ENCODE assay signal across 9 cellular contexts in the genomic region with DNA sequence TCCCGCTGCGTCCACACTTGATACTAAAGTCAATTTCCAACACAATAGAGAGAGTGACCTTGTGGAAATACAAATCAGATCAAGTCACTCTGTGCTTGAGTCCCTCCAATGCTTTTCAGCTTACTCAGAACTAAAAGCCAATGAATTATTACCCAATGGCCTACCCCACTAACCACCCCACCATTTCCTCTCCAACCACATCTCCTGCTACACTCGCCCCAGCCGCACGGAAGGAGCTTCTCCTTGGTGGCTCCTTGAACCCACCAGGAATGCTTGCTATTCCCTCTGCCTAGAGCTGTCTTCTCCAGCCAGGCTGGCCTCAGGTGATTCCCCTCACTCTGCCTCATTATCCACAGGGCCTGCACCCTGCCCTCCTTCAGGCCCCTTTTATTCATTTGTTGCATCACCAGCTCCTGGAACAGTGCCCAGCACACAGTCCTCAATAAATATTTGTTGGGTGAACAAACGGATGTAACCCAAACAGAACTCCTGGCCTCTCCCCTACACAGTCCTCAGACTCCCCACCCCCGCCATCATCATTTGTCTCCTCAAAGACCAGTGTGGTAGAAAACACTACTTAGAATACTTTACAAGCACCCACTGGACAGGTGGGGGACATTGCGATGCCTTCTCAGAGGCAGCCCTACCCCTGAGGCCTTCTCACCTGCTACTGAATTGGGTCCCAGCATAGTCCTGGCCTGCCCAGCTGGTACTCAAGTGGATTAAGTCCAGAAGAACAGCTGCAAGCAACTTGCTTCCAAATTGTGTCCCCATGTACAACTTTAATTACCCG. TPM values are rescaled to one million over a fixed set of nuclear protein-coding genes. Genes with fewer than 3 reads are reported as not detected.
DNase-seq lines count a peak whose midpoint lies in the region; ATAC-seq and TF ChIP-seq lines count a peak whose summit lies in the region.
"Had no signal": no experiment of that assay in that cellular context is flagged by ENCODE, and none has a peak within 500 bp of the region (broad histone marks: within the 10 kb centered on the region; RNA-seq: fewer than 3 reads in every experiment).

No MANE protein-coding gene starts in this region.

- H4K20me1 ChIP-seq in osteoblast (ENCODE audit: insufficient read depth, low read length), result no peaks in the 10 kb centered on the region

- CTCF ChIA-PET in T-cell (lab: Charles Lee), result interaction anchor here (0.5 to 1.1 kb wide), 3 partner anchors 16 to 204 kb away, joined by 3 to 6 read pairs (median 5); no protein-coding TSS in a partner anchor

- in situ Hi-C loops in HAP-1 (cut with MboI; ENCODE audit: low sequenced_read_pairs), result no loop called here

- DNase-seq in DMS79 treated with DMSO at 0.1 percent for 48 hours (lab: John Stamatoyannopoulos, UW) (peak; percentile 63), LHCN-M2 (ENCODE audit: low read depth) (peak; percentile 89), body of pancreas (peak; percentile 29 to 60 (median 42)), osteoblast (ENCODE audit: insufficient read length, low spot score, missing footprints) (peak; percentile 78), HAP-1 (ENCODE audit: low spot score in 2 of 2) (no peak), GM10266 (ENCODE audit: extremely low spot score) (no peak), T-cell (no peak)
- DNase-seq: activated CD4-positive, alpha-beta T cell treated with anti-CD3 and anti-CD28 coated beads for 1 hour had no signal

- ATAC-seq in body of pancreas (peak; percentile 71), T-cell (replicated peaks in 1 of 4) (no peak), GM21390 (IDR thresholded peaks at IDR 0.05; ENCODE audit: unreplicated experiment) (no peak)

- H3K4me1 ChIP-seq in body of pancreas, result peaks cover 24% of the 10 kb centered on the region
- peaks cover 47% of the 10 kb centered on the region for H3K4me1 ChIP-seq in osteoblast (ENCODE audit: insufficient read depth, low read length)
- no peaks in the 10 kb centered on the region; the same call in 1 of the 2 replicates for H3K4me1 ChIP-seq in HAP-1

- H3K36me3 ChIP-seq in body of pancreas (replicated peaks in 1 of 2; ENCODE audit: insufficient read depth in 1 of 2, low read depth in 2 of 2), result no peaks in the 10 kb centered on the region
- no peaks in the 10 kb centered on the region for H3K36me3 ChIP-seq in osteoblast (ENCODE audit: insufficient read depth, low read length)
- no peaks in the 10 kb centered on the region for H3K36me3 ChIP-seq in HAP-1 (replicated peaks)

- H2AFZ ChIP-seq in osteoblast (ENCODE audit: low read length), result peak overlapping the region; percentile 24

- no peak overlapping the region for H3K27ac Mint-ChIP-seq in T-cell

- POLR2A ChIA-PET in T-cell (lab: Charles Lee), result no interaction called here

- H3K27ac ChIP-seq in body of pancreas (peak overlapping the region in 1 of 4 donors; percentile 47), osteoblast (ENCODE audit: low read depth, low read length) (peak overlapping the region; percentile 83)

- TF ChIP-seq POLR2A in body of pancreas (IDR thresholded peaks at IDR 0.05), result no peak

- intact Hi-C loops in body of pancreas (cut with DNase I), result no loop called here

- 60 to 71% methylated on average over 9 of the region's 9 CpGs for WGBS in body of pancreas, 2 donors

- peaks cover 4% of the 10 kb centered on the region for H3K79me2 ChIP-seq in osteoblast (ENCODE audit: insufficient read depth, low read length)

- no peaks in the 10 kb centered on the region for H3K9me3 Mint-ChIP-seq in T-cell

- TF ChIP-seq CTCF in body of pancreas (IDR thresholded peaks at IDR 0.05) (no peak), osteoblast (IDR thresholded peaks at IDR 0.05; ENCODE audit: extremely low read depth, low read depth, low read length) (no peak), GM10266 (IDR thresholded peaks at IDR 0.05; ENCODE audit: control insufficient read depth, insufficient read depth, low read depth, missing control alignments) (no peak)

- no peak overlapping the region for H3K4me3 Mint-ChIP-seq in T-cell

- no peaks in the 10 kb centered on the region for H3K9me3 ChIP-seq in body of pancreas
- H3K9me3 ChIP-seq in osteoblast (ENCODE audit: low read depth, low read length), result no peaks in the 10 kb centered on the region
- no peaks in the 10 kb centered on the region for H3K9me3 ChIP-seq in HAP-1

- peaks cover 0 to 5% of the 10 kb centered on the region in 2 donors for H3K27me3 Mint-ChIP-seq in T-cell

- H3K27me3 ChIP-seq in body of pancreas (no peaks in the 10 kb centered on the region), osteoblast (ENCODE audit: insufficient read depth, low read length) (no peaks in the 10 kb centered on the region), HAP-1 (ENCODE audit: low read depth) (no peaks in the 10 kb centered on the region)

- H3K4me3 ChIP-seq in body of pancreas (no peak overlapping the region), osteoblast (ENCODE audit: insufficient read depth, low read length) (peak overlapping the region; percentile 1), HAP-1 (no peak overlapping the region)

- no peaks in the 10 kb centered on the region for H3K36me3 Mint-ChIP-seq in T-cell

- H3K4me1 Mint-ChIP-seq in T-cell, result no peaks in the 10 kb centered on the region

- peak overlapping the region; percentile 47 for H3K4me2 ChIP-seq in osteoblast (ENCODE audit: insufficient read depth, low read length)

RNA-seq across cellular contexts. Expression of a gene that starts 12.6 kb away (rescaled TPM):
- total RNA-seq in LHCN-M2 (2014; rRNA removed) (1.3 and 1.5 TPM in 2 replicates), body of pancreas (1 to 10 TPM; 2.1 to 4.3 TPM), osteoblast (5.1 and 5.9 TPM in 2 replicates), T-cell (under 1 TPM; 0.50 to 0.93 (median 0.82) TPM)
- polyA plus RNA-seq in LHCN-M2 (2012), result 4.1 TPM

Comparison
In these comparisons a context has a peak if more than half of its experiments do, and no peak if none do; other contexts are left out.
1. DNase-seq: peak in DMS79 treated with DMSO at 0.1 percent for 48 hours (single experiment), LHCN-M2 (single experiment), body of pancreas (4 of 4) and osteoblast (single experiment); none in HAP-1 (0 of 2), GM10266 (single experiment) and T-cell (0 of 34).